Comparison of ENCODE assay signal across 18 cellular contexts in genomic region chr1:175162955-175163354, GRCh38. TPM values are rescaled to one million over a fixed set of nuclear protein-coding genes. Genes with fewer than 3 reads are reported as not detected.
DNase-seq lines count a peak whose midpoint lies in the region; ATAC-seq and TF ChIP-seq lines count a peak whose summit lies in the region.
"Had no signal": no experiment of that assay in that cellular context is flagged by ENCODE, and none has a peak within 500 bp of the region (broad histone marks: within the 10 kb centered on the region; RNA-seq: fewer than 3 reads in every experiment).

No MANE protein-coding gene starts in this region.

- H3K4me3 ChIP-seq in LNCaP clone FGC (ENCODE audit: low read depth, low read length): no peak overlapping the region
- H3K4me3 ChIP-seq in thyroid gland (replicated peaks in 1 of 3): no peak overlapping the region
- H3K4me3 ChIP-seq: A549, HAP-1, Peyer's patch had no signal

- intact Hi-C loops in Right ventricle myocardium superior (cut with DNase I): no loop called here
- intact Hi-C loops in thyroid gland (cut with DNase I): no loop called here

- no peaks in the 10 kb centered on the region for H3K9me3 Mint-ChIP-seq in activated CD4-positive, alpha-beta T cell treated with anti-CD3 and anti-CD28 coated beads, Interleukin-2, amount 10 ng/mL, durations not matched to agents 7 days and 5 days
- H3K9me3 Mint-ChIP-seq in nephron: no peaks in the 10 kb centered on the region

- no peaks in the 10 kb centered on the region for H3K27me3 ChIP-seq in thyroid gland
- H3K27me3 ChIP-seq: Peyer's patch had no signal

- POLR2A ChIA-PET in activated CD4-positive, alpha-beta T cell treated with anti-CD3 and anti-CD28 coated beads, Interleukin-2, amount 10 ng/mL, durations not matched to agents 7 days and 5 days (lab: Charles Lee): interaction anchor here (0.6 kb wide), 1 partner anchor 22 kb away, joined by 3 read pairs; no protein-coding TSS in a partner anchor

- peaks cover 14 to 42% of the 10 kb centered on the region in 2 donors for H3K36me3 ChIP-seq in thyroid gland
- H3K36me3 ChIP-seq: HAP-1 had no signal

- TF ChIP-seq POLR2A in thyroid gland (IDR thresholded peaks at IDR 0.05): no peak

- H3K9me3 ChIP-seq in thyroid gland: no peaks in the 10 kb centered on the region
- H3K9me3 ChIP-seq: A549, HAP-1, Peyer's patch had no signal

- peaks cover 72% of the 10 kb centered on the region for H3K36me3 Mint-ChIP-seq in activated CD4-positive, alpha-beta T cell treated with anti-CD3 and anti-CD28 coated beads, Interleukin-2, amount 10 ng/mL, durations not matched to agents 7 days and 5 days (ENCODE audit: low read depth)
- peaks cover 3% of the 10 kb centered on the region for H3K36me3 Mint-ChIP-seq in nephron (ENCODE audit: low read depth)

- H3K27ac Mint-ChIP-seq in activated CD4-positive, alpha-beta T cell treated with anti-CD3 and anti-CD28 coated beads, Interleukin-2, amount 10 ng/mL, durations not matched to agents 7 days and 5 days: peak overlapping the region; percentile 34
- H3K27ac Mint-ChIP-seq in nephron: peak overlapping the region in 2 of 3 experiments; percentile 39 to 64

- H3K27ac ChIP-seq in thyroid gland: no peak overlapping the region
- H3K27ac ChIP-seq: A549, Peyer's patch had no signal

- TF ChIP-seq CTCF in LNCaP clone FGC (IDR thresholded peaks at IDR 0.05; ENCODE audit: control insufficient read depth, extremely low read depth, insufficient read depth) (no peak), nephron (IDR thresholded peaks at IDR 0.05; ENCODE audit: unreplicated experiment in 3 of 3) (no peak), thyroid gland (IDR thresholded peaks at IDR 0.05) (no peak)

- H3K27me3 Mint-ChIP-seq in activated CD4-positive, alpha-beta T cell treated with anti-CD3 and anti-CD28 coated beads, Interleukin-2, amount 10 ng/mL, durations not matched to agents 7 days and 5 days: no peaks in the 10 kb centered on the region
- peaks cover 17% of the 10 kb centered on the region for H3K27me3 Mint-ChIP-seq in nephron (ENCODE audit: low read depth)

- 76 to 81% methylated on average over 4 of the region's 4 CpGs for WGBS in thyroid gland, 2 donors

- no peak for ATAC-seq in Right ventricle myocardium superior (ENCODE audit: poor library complexity)
- ATAC-seq: A549 had no signal

- DNase-seq in activated CD4-positive, alpha-beta T cell treated with anti-CD3 and anti-CD28 coated beads, Interleukin-2, amount 10 ng/mL, durations not matched to agents 7 days and 5 days: no peak
- no peak for DNase-seq in activated CD4-positive, alpha-beta T cell treated with anti-CD3 and anti-CD28 coated beads for 48 hours
- peak; percentile 36 for DNase-seq in LNCaP clone FGC (ENCODE audit: low read depth)
- peak; percentile 75 for DNase-seq in dermis blood vessel endothelial cell
- no peak for DNase-seq in Right ventricle myocardium superior
- no peak for DNase-seq in thyroid gland
- DNase-seq in activated CD8-positive, alpha-beta memory T cell treated with anti-CD3 and anti-CD28 coated beads, Interleukin-2, amount 50 U/mL, for 48 hours: no peak
- DNase-seq: IMR-90, Kasumi-1, MV-4-11, NCI-H146, NCI-H2107, NCI-H82, Peyer's patch, SHP77 treated with DMSO at 0.1 percent for 48 hours had no signal

- H3K4me1 ChIP-seq in thyroid gland: no peaks in the 10 kb centered on the region
- H3K4me1 ChIP-seq: A549, Peyer's patch had no signal

- H3K4me3 Mint-ChIP-seq in activated CD4-positive, alpha-beta T cell treated with anti-CD3 and anti-CD28 coated beads, Interleukin-2, amount 10 ng/mL, durations not matched to agents 7 days and 5 days: no peak overlapping the region
- no peak overlapping the region for H3K4me3 Mint-ChIP-seq in nephron

- H3K4me1 Mint-ChIP-seq in activated CD4-positive, alpha-beta T cell treated with anti-CD3 and anti-CD28 coated beads, Interleukin-2, amount 10 ng/mL, durations not matched to agents 7 days and 5 days: peaks cover 6% of the 10 kb centered on the region
- peaks cover 15% of the 10 kb centered on the region for H3K4me1 Mint-ChIP-seq in nephron

- CTCF ChIA-PET in activated CD4-positive, alpha-beta T cell treated with anti-CD3 and anti-CD28 coated beads, Interleukin-2, amount 10 ng/mL, durations not matched to agents 7 days and 5 days (lab: Charles Lee): interaction anchor here (1.0 to 2.5 kb wide), 4 partner anchors 8 to 155 kb away, joined by 3 to 7 read pairs (median 4); no protein-coding TSS in a partner anchor

RNA-seq across cellular contexts. Expression of gene KIAA0040, which starts 29.6 kb away (rescaled TPM):
- 10 to 100 TPM; 64.1 to 67.1 TPM for total RNA-seq in activated CD4-positive, alpha-beta T cell treated with anti-CD3 and anti-CD28 coated beads, Interleukin-2, amount 10 ng/mL, durations not matched to agents 7 days and 5 days
- total RNA-seq in dermis blood vessel endothelial cell (20.8 and 25.7 TPM in 2 replicates), Right ventricle myocardium superior (15.4 TPM), thyroid gland (10 to 100 TPM; 15.5 to 28.4 (median 16.8) TPM)

Comparison
In these comparisons a context has a peak if more than half of its experiments do, and no peak if none do; other contexts are left out.
1. DNase-seq: peak in LNCaP clone FGC (single experiment) and dermis blood vessel endothelial cell (single experiment); none in activated CD4-positive, alpha-beta T cell treated with anti-CD3 and anti-CD28 coated beads, Interleukin-2, amount 10 ng/mL, durations not matched to agents 7 days and 5 days (single experiment), activated CD4-positive, alpha-beta T cell treated with anti-CD3 and anti-CD28 coated beads for 48 hours (single experiment), Right ventricle myocardium superior (single experiment), thyroid gland (0 of 2) and activated CD8-positive, alpha-beta memory T cell treated with anti-CD3 and anti-CD28 coated beads, Interleukin-2, amount 50 U/mL, for 48 hours (single experiment).